15 cellular contexts compared by ENCODE assay signal in genomic region chr2:217868911-217869334, GRCh38.
DNase-seq lines count a peak whose midpoint lies in the region; ATAC-seq and TF ChIP-seq lines count a peak whose summit lies in the region.
"Had no signal": no experiment of that assay in that cellular context is flagged by ENCODE, and none has a peak within 500 bp of the region (broad histone marks: within the 10 kb centered on the region; RNA-seq: fewer than 3 reads in every experiment).

No MANE protein-coding gene starts in this region.

- H3K4me1 ChIP-seq in RWPE2 (ENCODE audit: insufficient read depth, poor library complexity, severe bottlenecking) (no peaks in the 10 kb centered on the region), gastroesophageal sphincter (peaks cover 0 to 93% (median 13%) of the 10 kb centered on the region in 3 donors)
- H3K4me1 ChIP-seq: BE2C had no signal

- no peaks in the 10 kb centered on the region for H3K36me3 ChIP-seq in RWPE2 (ENCODE audit: low read depth)
- peaks cover 0 to 100% of the 10 kb centered on the region in 2 donors for H3K36me3 ChIP-seq in gastroesophageal sphincter

- TF ChIP-seq EP300 in gastroesophageal sphincter (IDR thresholded peaks at IDR 0.05), result no peak

- TF ChIP-seq CTCF in RWPE2 (IDR thresholded peaks at IDR 0.05; ENCODE audit: poor library complexity, severe bottlenecking) (no peak), gastroesophageal sphincter (IDR thresholded peaks at IDR 0.05) (no peak)

- no peak overlapping the region for H3K4me3 ChIP-seq in RWPE2 (ENCODE audit: severe bottlenecking)
- no peak overlapping the region for H3K4me3 ChIP-seq in gastroesophageal sphincter

- ATAC-seq in RWPE2 (ENCODE audit: low read depth) (peak; percentile 57; the same call in 2 of the 3 replicates), gastroesophageal sphincter (peak; percentile 47), GM18861 (IDR thresholded peaks at IDR 0.05; ENCODE audit: unreplicated experiment) (no peak), GM21360 (IDR thresholded peaks at IDR 0.05; ENCODE audit: unreplicated experiment) (no peak), GM21576 (IDR thresholded peaks at IDR 0.05; ENCODE audit: unreplicated experiment) (no peak)
- ATAC-seq in activated CD4-positive, CD25-positive, alpha-beta regulatory T cell treated with anti-CD3 and anti-CD28 coated beads, Interleukin-2, amount 50 U/mL, for 24 hours, result no peak
- ATAC-seq: natural killer cell treated with Interleukin-12 subunit alpha and Interleukin-12 subunit beta and Interleukin-15 and Interleukin-18, amount 100 ng/mL, for 72 hours; Panc1 had no signal

- WGBS in gastroesophageal sphincter (ENCODE audit: low coverage in 1 of 2), 2 donors, result 21 to 33% methylated on average over 1 to 3 of the region's 3 CpGs

- H3K9me3 ChIP-seq in RWPE2 (ENCODE audit: severe bottlenecking) (no peaks in the 10 kb centered on the region), gastroesophageal sphincter (no peaks in the 10 kb centered on the region)
- H3K9me3 ChIP-seq: BE2C had no signal

- no peak overlapping the region for H3K27ac ChIP-seq in RWPE2 (ENCODE audit: poor library complexity, severe bottlenecking)
- peak overlapping the region in 3 of 4 donors; percentile 66 to 97 (median 71) for H3K27ac ChIP-seq in gastroesophageal sphincter

- TF ChIP-seq POLR2A in gastroesophageal sphincter (IDR thresholded peaks at IDR 0.05), result no peak

- peak; percentile 52 for DNase-seq in AG20443 (ENCODE audit: low spot score)
- no peak for DNase-seq in RWPE2 (ENCODE audit: low spot score)
- peak; percentile 10 for DNase-seq in pulmonary artery endothelial cell (ENCODE audit: low read depth, low spot score)
- DNase-seq: activated CD4-positive, alpha-beta memory T cell treated with anti-CD3 and anti-CD28 coated beads for 36 hours; activated effector memory CD4-positive, alpha-beta T cell treated with Interleukin-2 at 50 U/mL for 16 hours; BE2C; caudate nucleus; NCI-H345 had no signal

- H3K27me3 ChIP-seq in RWPE2 (ENCODE audit: insufficient read depth, poor library complexity, severe bottlenecking) (no peaks in the 10 kb centered on the region), gastroesophageal sphincter (no peaks in the 10 kb centered on the region)
- H3K27me3 ChIP-seq: BE2C had no signal

Comparison
In these comparisons a context has a peak if more than half of its experiments do, and no peak if none do; other contexts are left out.
1. ATAC-seq: peak in RWPE2 (single experiment) and gastroesophageal sphincter (single experiment); none in GM18861 (single experiment), GM21360 (single experiment), GM21576 (single experiment) and activated CD4-positive, CD25-positive, alpha-beta regulatory T cell treated with anti-CD3 and anti-CD28 coated beads, Interleukin-2, amount 50 U/mL, for 24 hours (0 of 2).